ENCODE assay signal across 16 cellular contexts in genomic region chr5:124795829-124796228, GRCh38. TPM values are rescaled to one million over a fixed set of nuclear protein-coding genes. Genes with fewer than 3 reads are reported as not detected.
"Had no signal": no experiment of that assay in that cellular context is flagged by ENCODE, and none has a peak within 500 bp of the region (broad histone marks: within the 10 kb centered on the region; RNA-seq: fewer than 3 reads in every experiment).

No MANE protein-coding gene starts in this region.

- H3K27me3 ChIP-seq: ascending aorta, breast epithelium, foreskin keratinocyte, transverse colon, vagina had no signal

- H3K4me1 Mint-ChIP-seq: activated naive CD8-positive, alpha-beta T cell treated with anti-CD3 and anti-CD28 coated beads, Interleukin-2, amount 50 U/mL, for 24 hours had no signal

- ATAC-seq: activated naive CD8-positive, alpha-beta T cell treated with anti-CD3 and anti-CD28 coated beads, Interleukin-2, amount 50 U/mL, for 24 hours; foreskin keratinocyte; natural killer cell treated with Interleukin-12 subunit alpha and Interleukin-12 subunit beta and Interleukin-15 and Interleukin-18, amount 100 ng/mL, for 72 hours; stimulated activated naive CD8-positive, alpha-beta T cell treated with anti-CD3 and anti-CD28 coated beads, Interleukin-15, Interleukin-2, amounts not matched to agents 100 U/mL and 50 U/mL, for 24 hours had no signal

- H3K9me3 ChIP-seq: ascending aorta, breast epithelium, transverse colon, vagina had no signal

- H3K9me3 Mint-ChIP-seq: activated naive CD8-positive, alpha-beta T cell treated with anti-CD3 and anti-CD28 coated beads, Interleukin-2, amount 50 U/mL, for 24 hours; dendritic cell treated with granulocyte-macrophage colony-stimulating factor and Interleukin-4, amounts not matched to agents 40 ng/mL and 50 ng/mL, for 4 days; natural killer cell treated with Interleukin-12 subunit alpha and Interleukin-12 subunit beta and Interleukin-15 and Interleukin-18, amount 100 ng/mL, for 72 hours had no signal

- H3K27me3 Mint-ChIP-seq: activated naive CD8-positive, alpha-beta T cell treated with anti-CD3 and anti-CD28 coated beads, Interleukin-2, amount 50 U/mL, for 24 hours; dendritic cell treated with granulocyte-macrophage colony-stimulating factor and Interleukin-4, amounts not matched to agents 40 ng/mL and 50 ng/mL, for 4 days; natural killer cell treated with Interleukin-12 subunit alpha and Interleukin-12 subunit beta and Interleukin-15 and Interleukin-18, amount 100 ng/mL, for 72 hours had no signal

- H3K36me3 ChIP-seq: ascending aorta, breast epithelium, transverse colon, vagina had no signal

- H3K27ac Mint-ChIP-seq: activated naive CD8-positive, alpha-beta T cell treated with anti-CD3 and anti-CD28 coated beads, Interleukin-2, amount 50 U/mL, for 24 hours; activated T-helper 1 cell treated with anti-CD3 and anti-CD28 coated beads, Interleukin-12 subunit alpha, Interleukin-12 subunit beta, Interleukin-2, Interleukin-4 antibody, amounts not matched to agents 30 ng/mL and 10 ng/mL and 1 ng/mL, durations not matched to agents 14 hours and 24 hours and 36 hours; dendritic cell treated with granulocyte-macrophage colony-stimulating factor and Interleukin-4, amounts not matched to agents 40 ng/mL and 50 ng/mL, for 4 days; natural killer cell treated with Interleukin-12 subunit alpha and Interleukin-12 subunit beta and Interleukin-15 and Interleukin-18, amount 100 ng/mL, for 72 hours had no signal

- H3K4me1 ChIP-seq: ascending aorta, breast epithelium, vagina had no signal

- H3K4me3 Mint-ChIP-seq: activated naive CD8-positive, alpha-beta T cell treated with anti-CD3 and anti-CD28 coated beads, Interleukin-2, amount 50 U/mL, for 24 hours; activated T-helper 1 cell treated with anti-CD3 and anti-CD28 coated beads, Interleukin-12 subunit alpha, Interleukin-12 subunit beta, Interleukin-2, Interleukin-4 antibody, amounts not matched to agents 30 ng/mL and 10 ng/mL and 1 ng/mL, durations not matched to agents 14 hours and 24 hours and 36 hours; dendritic cell treated with granulocyte-macrophage colony-stimulating factor and Interleukin-4, amounts not matched to agents 40 ng/mL and 50 ng/mL, for 4 days; natural killer cell treated with Interleukin-12 subunit alpha and Interleukin-12 subunit beta and Interleukin-15 and Interleukin-18, amount 100 ng/mL, for 72 hours had no signal

- H3K36me3 Mint-ChIP-seq: natural killer cell treated with Interleukin-12 subunit alpha and Interleukin-12 subunit beta and Interleukin-15 and Interleukin-18, amount 100 ng/mL, for 72 hours had no signal

- H3K4me3 ChIP-seq: ascending aorta, breast epithelium, transverse colon, vagina had no signal

- DNase-seq: activated naive CD4-positive, alpha-beta T cell; activated naive CD8-positive, alpha-beta T cell treated with anti-CD3 and anti-CD28 coated beads, Interleukin-2, amount 50 U/mL, for 24 hours; effector memory CD4-positive, alpha-beta T cell; foreskin keratinocyte; mesendoderm; retina; stimulated activated CD4-positive, alpha-beta T cell treated with anti-CD3 and anti-CD28 coated beads, Interleukin-4, amount 100 ng/mL, for 1 hour; stimulated activated naive CD8-positive, alpha-beta T cell treated with anti-CD3 and anti-CD28 coated beads, Interleukin-15, Interleukin-2, amounts not matched to agents 100 U/mL and 50 U/mL, for 24 hours; transverse colon had no signal

- H3K27ac ChIP-seq: ascending aorta, breast epithelium, foreskin keratinocyte, transverse colon, vagina had no signal

RNA-seq across cellular contexts. Expression of gene ZNF608, which starts 49.4 kb away (rescaled TPM):
- total RNA-seq: activated CD8-positive, alpha-beta memory T cell treated with anti-CD3 and anti-CD28 coated beads for 36 hours; activated T-helper 1 cell treated with anti-CD3 and anti-CD28 coated beads, Interleukin-12 subunit alpha, Interleukin-12 subunit beta, Interleukin-2, Interleukin-4 antibody, amounts not matched to agents 30 ng/mL and 10 ng/mL and 1 ng/mL, durations not matched to agents 14 hours and 24 hours and 36 hours had no signal
